ENCODE assay signal across 17 cellular contexts in the genomic region with DNA sequence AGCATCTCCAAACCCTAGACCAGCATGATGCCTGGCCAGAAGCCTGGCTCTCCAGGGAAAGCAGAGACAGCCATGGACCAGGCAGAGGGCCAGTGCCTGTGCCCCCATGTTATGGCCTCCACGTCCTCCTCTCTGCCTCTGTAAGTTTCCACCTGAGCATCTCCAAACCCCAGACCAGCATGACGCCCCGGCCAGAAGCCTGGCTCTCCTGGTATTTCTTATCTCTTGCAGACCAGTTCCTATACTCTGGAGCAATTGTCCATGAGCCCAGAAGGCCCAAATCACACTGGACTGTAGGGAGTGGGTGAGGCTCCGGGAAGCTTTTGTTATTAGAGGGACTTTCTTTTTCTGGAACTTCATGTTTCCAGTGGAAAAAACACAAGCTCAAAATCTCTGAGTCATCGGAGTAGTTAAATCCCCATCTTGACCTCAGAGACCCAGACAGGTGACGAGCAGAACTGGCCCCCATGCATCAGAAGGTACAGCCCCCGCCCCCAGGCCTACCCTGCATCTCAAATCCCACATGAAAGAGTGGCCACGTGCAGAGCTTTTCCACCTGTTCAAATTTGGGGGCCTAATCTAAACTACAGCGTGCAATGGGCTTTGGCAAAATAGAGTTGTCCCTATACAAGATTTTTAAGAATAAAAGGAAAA.
"Had no signal": no experiment of that assay in that cellular context is flagged by ENCODE, and none has a peak within 500 bp of the region (broad histone marks: within the 10 kb centered on the region; RNA-seq: fewer than 3 reads in every experiment).

No MANE protein-coding gene starts in this region.

- H3K4me1 ChIP-seq: gastroesophageal sphincter, left lung, prostate gland had no signal

- ATAC-seq: gastroesophageal sphincter; left lung; sciatic nerve; stimulated activated effector memory CD8-positive, alpha-beta T cell treated with anti-CD3 and anti-CD28 coated beads, Interleukin-12 subunit alpha, Interleukin-12 subunit beta, amount 100 ng/mL, for 72 hours had no signal

- H3K27me3 ChIP-seq: brain microvascular endothelial cell, gastroesophageal sphincter had no signal

- H3K4me3 ChIP-seq: gastroesophageal sphincter, left lung, prostate gland had no signal

- H3K27me3 Mint-ChIP-seq: activated CD4-positive, alpha-beta memory T cell treated with anti-CD3 and anti-CD28 coated beads, Interleukin-2, amount 10 ng/mL, durations not matched to agents 7 days and 5 days had no signal

- H3K9me3 Mint-ChIP-seq: activated CD4-positive, alpha-beta memory T cell treated with anti-CD3 and anti-CD28 coated beads, Interleukin-2, amount 10 ng/mL, durations not matched to agents 7 days and 5 days; activated naive CD4-positive, alpha-beta T cell treated with anti-CD3 and anti-CD28 coated beads, Interleukin-2, amount 10 ng/mL, durations not matched to agents 7 days and 5 days; natural killer cell treated with Interleukin-12 subunit alpha and Interleukin-12 subunit beta and Interleukin-15 and Interleukin-18, amount 100 ng/mL, for 72 hours; stimulated activated effector memory CD8-positive, alpha-beta T cell treated with anti-CD3 and anti-CD28 coated beads, Interleukin-12 subunit alpha, Interleukin-12 subunit beta, amount 100 ng/mL, for 72 hours had no signal

- DNase-seq: activated CD4-positive, alpha-beta memory T cell treated with anti-CD3 and anti-CD28 coated beads, Interleukin-2, amount 10 ng/mL, durations not matched to agents 7 days and 5 days; activated CD8-positive, alpha-beta memory T cell treated with anti-CD3 and anti-CD28 coated beads, Interleukin-2, amount 50 U/mL, for 48 hours; activated naive CD4-positive, alpha-beta T cell treated with anti-CD3 and anti-CD28 coated beads, Interleukin-2, amount 10 ng/mL, durations not matched to agents 7 days and 5 days; amniotic stem cell; brain microvascular endothelial cell; effector memory CD4-positive, alpha-beta T cell; left lung; occipital lobe; substantia nigra had no signal

- H3K4me3 Mint-ChIP-seq: activated CD4-positive, alpha-beta memory T cell treated with anti-CD3 and anti-CD28 coated beads, Interleukin-2, amount 10 ng/mL, durations not matched to agents 7 days and 5 days; activated naive CD4-positive, alpha-beta T cell treated with anti-CD3 and anti-CD28 coated beads, Interleukin-2, amount 10 ng/mL, durations not matched to agents 7 days and 5 days; natural killer cell treated with Interleukin-12 subunit alpha and Interleukin-12 subunit beta and Interleukin-15 and Interleukin-18, amount 100 ng/mL, for 72 hours; stimulated activated effector memory CD8-positive, alpha-beta T cell treated with anti-CD3 and anti-CD28 coated beads, Interleukin-12 subunit alpha, Interleukin-12 subunit beta, amount 100 ng/mL, for 72 hours; type B pancreatic cell had no signal

- H3K4me1 Mint-ChIP-seq: activated CD4-positive, alpha-beta memory T cell treated with anti-CD3 and anti-CD28 coated beads, Interleukin-2, amount 10 ng/mL, durations not matched to agents 7 days and 5 days; activated naive CD4-positive, alpha-beta T cell treated with anti-CD3 and anti-CD28 coated beads, Interleukin-2, amount 10 ng/mL, durations not matched to agents 7 days and 5 days had no signal

- H3K9me3 ChIP-seq: gastroesophageal sphincter, left lung, prostate gland had no signal

- H3K36me3 ChIP-seq: brain microvascular endothelial cell, gastroesophageal sphincter, left lung, prostate gland had no signal

- H3K27ac Mint-ChIP-seq: activated CD4-positive, alpha-beta memory T cell treated with anti-CD3 and anti-CD28 coated beads, Interleukin-2, amount 10 ng/mL, durations not matched to agents 7 days and 5 days; activated naive CD4-positive, alpha-beta T cell treated with anti-CD3 and anti-CD28 coated beads, Interleukin-2, amount 10 ng/mL, durations not matched to agents 7 days and 5 days; natural killer cell treated with Interleukin-12 subunit alpha and Interleukin-12 subunit beta and Interleukin-15 and Interleukin-18, amount 100 ng/mL, for 72 hours; stimulated activated effector memory CD8-positive, alpha-beta T cell treated with anti-CD3 and anti-CD28 coated beads, Interleukin-12 subunit alpha, Interleukin-12 subunit beta, amount 100 ng/mL, for 72 hours; type B pancreatic cell had no signal

- FAIRE-seq: keratinocyte had no signal

- H3K27ac ChIP-seq: brain microvascular endothelial cell, epithelial cell of prostate, gastroesophageal sphincter, left lung, prostate gland had no signal
